17 cellular contexts compared by ENCODE assay signal in the genomic region with DNA sequence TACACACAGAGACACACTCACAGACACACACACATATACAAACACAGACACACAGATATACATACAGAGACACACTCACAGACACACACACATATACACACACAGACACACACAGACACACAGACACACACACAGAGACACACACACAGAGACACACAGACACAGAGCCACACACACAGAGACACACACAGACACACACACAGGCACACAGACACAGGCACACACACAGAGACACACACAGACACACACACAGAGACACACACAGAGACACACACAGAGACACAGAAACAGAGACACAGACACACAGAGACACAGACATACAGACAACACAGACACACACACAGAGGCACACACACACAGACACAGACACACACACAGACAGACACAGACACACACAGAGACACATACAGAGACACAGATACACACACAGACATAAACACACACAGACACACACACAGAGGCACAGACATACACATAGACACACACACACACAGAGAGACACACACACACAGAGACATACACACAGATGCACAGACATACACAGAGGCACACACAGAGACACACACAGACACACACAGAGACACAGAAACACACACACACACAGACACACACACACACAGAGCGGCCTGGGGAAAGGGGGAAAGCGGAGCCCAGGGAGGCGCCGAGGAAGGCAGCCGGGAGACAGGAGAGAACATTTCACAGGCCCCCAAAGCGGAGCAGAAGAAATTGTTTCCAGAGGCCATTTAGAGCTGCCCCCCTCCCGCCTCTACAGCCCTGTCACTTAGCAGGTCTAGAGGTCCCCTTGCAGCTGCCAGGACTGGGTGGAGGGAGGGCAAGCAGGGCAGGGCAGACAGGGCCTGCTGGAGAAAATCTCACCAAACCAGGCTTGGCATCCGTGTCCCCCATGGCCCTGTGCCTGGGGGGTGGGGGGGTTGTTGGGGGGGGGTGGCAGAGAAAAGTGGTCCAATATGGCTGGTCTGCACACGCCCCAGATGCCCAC. TPM values are rescaled to one million over a fixed set of nuclear protein-coding genes. Genes with fewer than 3 reads are reported as not detected.
A peak's percentile ranks its signal among the peaks of the same experiment; 100 is the strongest.
DNase-seq lines count a peak whose midpoint lies in the region; ATAC-seq and TF ChIP-seq lines count a peak whose summit lies in the region.
"Had no signal": no experiment of that assay in that cellular context is flagged by ENCODE, and none has a peak within 500 bp of the region (broad histone marks: within the 10 kb centered on the region; RNA-seq: fewer than 3 reads in every experiment).

No MANE protein-coding gene starts in this region.

- no peak for TF ChIP-seq EP300 in tibial nerve (IDR thresholded peaks at IDR 0.05)

- no peaks in the 10 kb centered on the region for H3K36me3 ChIP-seq in HEK293 (ENCODE audit: control insufficient read depth in 2 of 2, insufficient read depth in 1 of 2, low read length in 2 of 2)
- no peaks in the 10 kb centered on the region for H3K36me3 ChIP-seq in tibial nerve

- H3K4me3 ChIP-seq in HEK293 (ENCODE audit: low read depth, low read length) (no peak overlapping the region), tibial nerve (no peak overlapping the region)
- H3K4me3 ChIP-seq: SK-N-MC had no signal

- H3K4me1 ChIP-seq in HEK293 (ENCODE audit: control insufficient read depth, insufficient read depth, low read length) (no peaks in the 10 kb centered on the region), tibial nerve (peaks cover 0 to 6% (median 0%) of the 10 kb centered on the region in 4 donors)

- H3K4me1 Mint-ChIP-seq in type B pancreatic cell (ENCODE audit: unreplicated experiment): no peaks in the 10 kb centered on the region
- no peaks in the 10 kb centered on the region for H3K4me1 Mint-ChIP-seq in activated CD8-positive, alpha-beta T cell treated with anti-CD3 and anti-CD28 coated beads for 36 hours (ENCODE audit: low read depth)
- no peaks in the 10 kb centered on the region for H3K4me1 Mint-ChIP-seq in activated naive CD8-positive, alpha-beta T cell treated with anti-CD3 and anti-CD28 coated beads, Interleukin-2, amount 50 U/mL, for 24 hours

- H3K27me3 Mint-ChIP-seq in type B pancreatic cell: no peaks in the 10 kb centered on the region
- H3K27me3 Mint-ChIP-seq in activated CD8-positive, alpha-beta T cell treated with anti-CD3 and anti-CD28 coated beads for 36 hours: peaks cover under 1% of the 10 kb centered on the region
- H3K27me3 Mint-ChIP-seq in activated naive CD8-positive, alpha-beta T cell treated with anti-CD3 and anti-CD28 coated beads, Interleukin-2, amount 50 U/mL, for 24 hours: peaks cover 1% of the 10 kb centered on the region

- no peak overlapping the region for H3K4me3 Mint-ChIP-seq in type B pancreatic cell
- H3K4me3 Mint-ChIP-seq in activated CD8-positive, alpha-beta T cell treated with anti-CD3 and anti-CD28 coated beads for 36 hours: no peak overlapping the region
- no peak overlapping the region for H3K4me3 Mint-ChIP-seq in activated naive CD8-positive, alpha-beta T cell treated with anti-CD3 and anti-CD28 coated beads, Interleukin-2, amount 50 U/mL, for 24 hours

- no peak for TF ChIP-seq POLR2A in tibial nerve (IDR thresholded peaks at IDR 0.05)

- H3K27ac ChIP-seq in HEK293 (ENCODE audit: extremely low read depth, low read depth, low read length) (no peak overlapping the region), VCaP (peak overlapping the region; percentile 9; the same call in 1 of the 2 replicates), tibial nerve (no peak overlapping the region)
- H3K27ac ChIP-seq: HL-60, SK-N-MC had no signal

- ATAC-seq in activated CD8-positive, alpha-beta T cell treated with anti-CD3 and anti-CD28 coated beads for 36 hours: no peak
- no peak for ATAC-seq in activated naive CD8-positive, alpha-beta T cell treated with anti-CD3 and anti-CD28 coated beads, Interleukin-2, amount 50 U/mL, for 24 hours

- H3K27me3 ChIP-seq in tibial nerve: no peaks in the 10 kb centered on the region

- TF ChIP-seq CTCF in HEK293 (tag by site-specific recombination; IDR thresholded peaks at IDR 0.05) (no peak), VCaP (conservative IDR thresholded peaks at IDR 0.05) (no peak), type B pancreatic cell (conservative IDR thresholded peaks at IDR 0.05) (no peak), tibial nerve (IDR thresholded peaks at IDR 0.05) (no peak)
- no peak for TF ChIP-seq CTCF in activated CD8-positive, alpha-beta T cell treated with anti-CD3 and anti-CD28 coated beads for 36 hours (IDR thresholded peaks at IDR 0.05)

- CTCF ChIA-PET in HEK293 (lab: Yijun Ruan, JAX): interaction anchor here (0.6 kb wide), 1 partner anchor 893 kb away, joined by 5 read pairs; no protein-coding TSS in a partner anchor
- CTCF ChIA-PET in activated CD8-positive, alpha-beta T cell treated with anti-CD3 and anti-CD28 coated beads for 36 hours (lab: Charles Lee): no interaction called here

- intact Hi-C loops in activated CD8-positive, alpha-beta T cell treated with anti-CD3 and anti-CD28 coated beads for 36 hours (cut with micrococcal nuclease): no loop called here

- no peak overlapping the region for H3K27ac Mint-ChIP-seq in type B pancreatic cell
- no peak overlapping the region for H3K27ac Mint-ChIP-seq in activated CD8-positive, alpha-beta T cell treated with anti-CD3 and anti-CD28 coated beads for 36 hours
- no peak overlapping the region for H3K27ac Mint-ChIP-seq in activated naive CD8-positive, alpha-beta T cell treated with anti-CD3 and anti-CD28 coated beads, Interleukin-2, amount 50 U/mL, for 24 hours

- POLR2A ChIA-PET in HEK293 (lab: Yijun Ruan, JAX): interaction anchor here (0.5 kb wide), 1 partner anchor 84 kb away, joined by 4 read pairs; no protein-coding TSS in a partner anchor
- POLR2A ChIA-PET in activated CD8-positive, alpha-beta T cell treated with anti-CD3 and anti-CD28 coated beads for 36 hours (lab: Charles Lee): no interaction called here

- WGBS in tibial nerve, 2 donors: 67% methylated on average over 9 of the region's 9 CpGs

- peak; percentile 40 for DNase-seq in islet precursor cell
- DNase-seq in type B pancreatic cell (ENCODE audit: extremely low spot score, unreplicated experiment): peak; percentile 65
- no peak for DNase-seq in activated CD8-positive, alpha-beta T cell treated with anti-CD3 and anti-CD28 coated beads for 36 hours
- no peak for DNase-seq in tibial nerve (ENCODE audit: low spot score in 2 of 2)
- no peak for DNase-seq in activated naive CD8-positive, alpha-beta T cell treated with anti-CD3 and anti-CD28 coated beads, Interleukin-2, amount 50 U/mL, for 24 hours
- DNase-seq: HCEC 1CT, KBM-7, MV-4-11, NCI-H1417, NCI-H1930, NCI-H2171, NCI-H446, NCI-H748 treated with DMSO at 0.1 percent for 48 hours had no signal

- no peaks in the 10 kb centered on the region for H3K36me3 Mint-ChIP-seq in type B pancreatic cell
- no peaks in the 10 kb centered on the region for H3K36me3 Mint-ChIP-seq in activated CD8-positive, alpha-beta T cell treated with anti-CD3 and anti-CD28 coated beads for 36 hours (ENCODE audit: low read depth)
- no peaks in the 10 kb centered on the region for H3K36me3 Mint-ChIP-seq in activated naive CD8-positive, alpha-beta T cell treated with anti-CD3 and anti-CD28 coated beads, Interleukin-2, amount 50 U/mL, for 24 hours (ENCODE audit: low read depth)

- no peaks in the 10 kb centered on the region for H3K9me3 Mint-ChIP-seq in type B pancreatic cell
- H3K9me3 Mint-ChIP-seq in activated CD8-positive, alpha-beta T cell treated with anti-CD3 and anti-CD28 coated beads for 36 hours: peaks cover 4% of the 10 kb centered on the region
- peaks cover under 1% of the 10 kb centered on the region for H3K9me3 Mint-ChIP-seq in activated naive CD8-positive, alpha-beta T cell treated with anti-CD3 and anti-CD28 coated beads, Interleukin-2, amount 50 U/mL, for 24 hours

- H3K9me3 ChIP-seq in HEK293 (ENCODE audit: control insufficient read depth, insufficient read depth, low read depth, low read length) (no peaks in the 10 kb centered on the region), tibial nerve (peaks cover 0 to 19% (median 0%) of the 10 kb centered on the region in 4 donors)

TF ChIP-seq in HEK293, 187 proteins besides CTCF, POLR2A, EP300 and RAD21:
- TF ChIP-seq ZNF521 (tag by site-specific recombination; IDR thresholded peaks at IDR 0.05) (no peak), ZNF311 (tag by site-specific recombination; IDR thresholded peaks at IDR 0.05; ENCODE audit: borderline replicate concordance) (peak; percentile 51; the same call in 1 of the 2 replicates)
- TF ChIP-seq, protein P1, sequence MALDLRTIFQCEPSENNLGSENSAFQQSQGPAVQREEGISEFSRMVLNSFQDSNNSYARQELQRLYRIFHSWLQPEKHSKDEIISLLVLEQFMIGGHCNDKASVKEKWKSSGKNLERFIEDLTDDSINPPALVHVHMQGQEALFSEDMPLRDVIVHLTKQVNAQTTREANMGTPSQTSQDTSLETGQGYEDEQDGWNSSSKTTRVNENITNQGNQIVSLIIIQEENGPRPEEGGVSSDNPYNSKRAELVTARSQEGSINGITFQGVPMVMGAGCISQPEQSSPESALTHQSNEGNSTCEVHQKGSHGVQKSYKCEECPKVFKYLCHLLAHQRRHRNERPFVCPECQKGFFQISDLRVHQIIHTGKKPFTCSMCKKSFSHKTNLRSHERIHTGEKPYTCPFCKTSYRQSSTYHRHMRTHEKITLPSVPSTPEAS (tag by site-specific recombination; IDR thresholded peaks at IDR 0.05): peak; percentile 87
- TF ChIP-seq, protein P2, sequence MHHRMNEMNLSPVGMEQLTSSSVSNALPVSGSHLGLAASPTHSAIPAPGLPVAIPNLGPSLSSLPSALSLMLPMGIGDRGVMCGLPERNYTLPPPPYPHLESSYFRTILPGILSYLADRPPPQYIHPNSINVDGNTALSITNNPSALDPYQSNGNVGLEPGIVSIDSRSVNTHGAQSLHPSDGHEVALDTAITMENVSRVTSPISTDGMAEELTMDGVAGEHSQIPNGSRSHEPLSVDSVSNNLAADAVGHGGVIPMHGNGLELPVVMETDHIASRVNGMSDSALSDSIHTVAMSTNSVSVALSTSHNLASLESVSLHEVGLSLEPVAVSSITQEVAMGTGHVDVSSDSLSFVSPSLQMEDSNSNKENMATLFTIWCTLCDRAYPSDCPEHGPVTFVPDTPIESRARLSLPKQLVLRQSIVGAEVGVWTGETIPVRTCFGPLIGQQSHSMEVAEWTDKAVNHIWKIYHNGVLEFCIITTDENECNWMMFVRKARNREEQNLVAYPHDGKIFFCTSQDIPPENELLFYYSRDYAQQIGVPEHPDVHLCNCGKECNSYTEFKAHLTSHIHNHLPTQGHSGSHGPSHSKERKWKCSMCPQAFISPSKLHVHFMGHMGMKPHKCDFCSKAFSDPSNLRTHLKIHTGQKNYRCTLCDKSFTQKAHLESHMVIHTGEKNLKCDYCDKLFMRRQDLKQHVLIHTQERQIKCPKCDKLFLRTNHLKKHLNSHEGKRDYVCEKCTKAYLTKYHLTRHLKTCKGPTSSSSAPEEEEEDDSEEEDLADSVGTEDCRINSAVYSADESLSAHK (tag by site-specific recombination; IDR thresholded peaks at IDR 0.05): no peak

RNA-seq across cellular contexts. Expression of a gene that starts 38.9 kb away (rescaled TPM):
- total RNA-seq in type B pancreatic cell (ENCODE audit: low replicate concordance): 3.5 and 7.1 TPM in 2 replicates
- total RNA-seq in activated CD8-positive, alpha-beta T cell treated with anti-CD3 and anti-CD28 coated beads for 36 hours: not detected
- 100 to 1,000 TPM in 2 of 4 donors, 10 to 100 TPM in 2; 85.0 to 339 (median 171) TPM for total RNA-seq in tibial nerve

Comparison
In these comparisons a context has a peak if more than half of its experiments do, and no peak if none do; other contexts are left out.
1. DNase-seq: peak in islet precursor cell (single experiment) and type B pancreatic cell (single experiment); none in activated CD8-positive, alpha-beta T cell treated with anti-CD3 and anti-CD28 coated beads for 36 hours (single experiment), tibial nerve (0 of 2) and activated naive CD8-positive, alpha-beta T cell treated with anti-CD3 and anti-CD28 coated beads, Interleukin-2, amount 50 U/mL, for 24 hours (single experiment).
2. RNA of a gene that starts 38.9 kb away (total RNA-seq): 85.0 to 339 TPM in tibial nerve; 3.5 to 7.1 TPM in type B pancreatic cell and not detected in activated CD8-positive, alpha-beta T cell treated with anti-CD3 and anti-CD28 coated beads for 36 hours; every median in the first group is over 10 times any median in the second.